ENCODE assay signal across 8 cellular contexts in the genomic region with DNA sequence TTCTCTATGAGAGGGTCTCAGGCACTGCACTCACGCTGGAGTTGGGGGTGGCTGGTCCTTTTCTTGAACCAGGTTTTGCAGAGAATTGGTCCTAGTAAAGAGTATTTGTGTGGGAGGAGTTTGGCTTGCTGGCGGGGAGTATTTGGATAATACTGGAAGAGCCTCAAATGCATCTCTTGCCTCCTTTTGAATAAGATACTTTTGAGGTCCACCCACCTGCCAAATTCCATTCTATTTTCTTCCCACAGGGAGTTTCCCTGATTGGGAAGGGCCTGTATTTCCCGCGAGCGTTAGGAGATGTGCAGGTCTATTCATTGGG. TPM values are rescaled to one million over a fixed set of nuclear protein-coding genes. Genes with fewer than 3 reads are reported as not detected.
DNase-seq lines count a peak whose midpoint lies in the region; ATAC-seq and TF ChIP-seq lines count a peak whose summit lies in the region.

No MANE protein-coding gene starts in this region.

- DNase-seq in NCI-H345 treated with DMSO at 0.1 percent for 48 hours (lab: John Stamatoyannopoulos, UW; ENCODE audit: unreplicated experiment), result peak; percentile 31
- DNase-seq in NCI-H345 (lab: John Stamatoyannopoulos, UW), result no peak
- DNase-seq in activated T-cell treated with anti-CD3 and anti-CD28 coated beads, Interleukin-2, amount 50 U/mL, for 48 hours, result peak; percentile 58
- peak; percentile 73 for DNase-seq in spleen
- no peak for DNase-seq in DMS 273 (lab: John Stamatoyannopoulos, UW; ENCODE audit: unreplicated experiment)

- ATAC-seq in GM18868 (IDR thresholded peaks at IDR 0.05; ENCODE audit: unreplicated experiment), result no peak
- ATAC-seq in HG03135 (IDR thresholded peaks at IDR 0.05; ENCODE audit: unreplicated experiment), result no peak

- H3K27ac ChIP-seq in spleen, result peak overlapping the region in 7 of 8 donors; percentile 98 to 100 (median 99)

- H3K36me3 ChIP-seq in iPS-15b (ENCODE audit: control insufficient read depth, insufficient read depth, low read length) (no peaks in the 10 kb centered on the region), spleen (no peaks in the 10 kb centered on the region)

- no peak for TF ChIP-seq CTCF in spleen (IDR thresholded peaks at IDR 0.05 in 8 of 11, conservative IDR thresholded peaks at IDR 0.05 in 3 of 11)

- H3K9ac ChIP-seq in iPS-15b (ENCODE audit: low read depth, low read length), result no peak overlapping the region

- no peaks in the 10 kb centered on the region for H3K27me3 ChIP-seq in iPS-15b (ENCODE audit: control insufficient read depth, insufficient read depth, low read length)
- no peaks in the 10 kb centered on the region for H3K27me3 ChIP-seq in spleen (replicated peaks in 1 of 7)

- H3K4me3 ChIP-seq in iPS-15b (ENCODE audit: low read depth, low read length) (peak overlapping the region; percentile 53), spleen (peak overlapping the region; percentile 32 to 93 (median 74))

- no peaks in the 10 kb centered on the region for H3K9me3 ChIP-seq in iPS-15b (ENCODE audit: control insufficient read depth, insufficient read depth, low read length)
- H3K9me3 ChIP-seq in spleen, result no peaks in the 10 kb centered on the region

- H3K4me1 ChIP-seq in iPS-15b (ENCODE audit: control insufficient read depth, insufficient read depth, low read length) (peaks cover 17% of the 10 kb centered on the region), spleen (peaks cover 31 to 79% (median 54%) of the 10 kb centered on the region in 6 donors)

- intact Hi-C loops in spleen (cut with DNase I; ENCODE audit: low total_unique reads), result no loop called here

- 8 to 24% (median 13%) methylated on average over 5 of the region's 5 CpGs for WGBS in spleen, 5 donors

- TF ChIP-seq POLR2A in spleen (IDR thresholded peaks at IDR 0.05), result no peak

RNA-seq across cellular contexts. Expression of gene RASA2, which starts 0.5 kb away (rescaled TPM):
- 10 to 100 TPM; 37.5 to 90.6 (median 52.8) TPM for total RNA-seq in spleen
- polyA plus RNA-seq in spleen, result 10 to 100 TPM in 2 of 3 donors, 1 to 10 TPM in 1; 9.4 to 11.5 (median 10.8) TPM

Comparison
In these comparisons a context has a peak if more than half of its experiments do, and no peak if none do; other contexts are left out.
1. DNase-seq: peak in NCI-H345 treated with DMSO at 0.1 percent for 48 hours (single experiment), activated T-cell treated with anti-CD3 and anti-CD28 coated beads, Interleukin-2, amount 50 U/mL, for 48 hours (2 of 2) and spleen (single experiment); none in NCI-H345 (single experiment) and DMS 273 (single experiment).